In genomic region chr16:49183911-49184310, GRCh38 we compare ENCODE assay signal across 9 cellular contexts.
DNase-seq lines count a peak whose midpoint lies in the region; ATAC-seq and TF ChIP-seq lines count a peak whose summit lies in the region.
"Had no signal": no experiment of that assay in that cellular context is flagged by ENCODE, and none has a peak within 500 bp of the region (broad histone marks: within the 10 kb centered on the region; RNA-seq: fewer than 3 reads in every experiment).

No MANE protein-coding gene starts in this region.

- H2AFZ ChIP-seq in PC-3 (ENCODE audit: low read length), result no peak overlapping the region

- DNase-seq in DMS53 (lab: John Stamatoyannopoulos, UW), result peak; percentile 28
- DNase-seq in DMS53 treated with DMSO at 0.1 percent for 48 hours (lab: John Stamatoyannopoulos, UW; ENCODE audit: unreplicated experiment), result no peak
- peak; percentile 36 for DNase-seq in HPDE6-E6E7 (ENCODE audit: extremely low spot score)
- peak; percentile 52 for DNase-seq in PC-3
- DNase-seq in kidney tubule cell (ENCODE audit: low spot score), result peak; percentile 9
- DNase-seq in left lobe of liver (ENCODE audit: low spot score), result no peak
- no peak for DNase-seq in SW 1271 (lab: John Stamatoyannopoulos, UW)

- no peak overlapping the region for H3K4me2 ChIP-seq in PC-3 (ENCODE audit: low read length)

- no TSS peak for BruUV-seq in PC-3 (replicated peaks; lab: Mats Ljungman, UMichigan)

- no peaks in the 10 kb centered on the region for H3K9me2 ChIP-seq in PC-3 (replicated peaks; ENCODE audit: low read length)

- no peaks in the 10 kb centered on the region for H3K27me3 ChIP-seq in PC-3 (ENCODE audit: low read length)
- H3K27me3 ChIP-seq: ascending aorta had no signal

- intact Hi-C loops in PC-3 (cut with micrococcal nuclease), result no loop called here

- no peak overlapping the region for H3K27ac ChIP-seq in PC-3 (ENCODE audit: low read length)
- H3K27ac ChIP-seq: ascending aorta had no signal

- POLR2A ChIA-PET in PC-3 (lab: Charles Lee; ENCODE audit: unreplicated experiment), result no interaction called here

- no peaks in the 10 kb centered on the region; the same call in 1 of the 2 replicates for H3K9me3 ChIP-seq in PC-3 (ENCODE audit: low read length)
- H3K9me3 ChIP-seq: ascending aorta had no signal

- peaks cover 4% of the 10 kb centered on the region; the same call in 1 of the 2 replicates for H3K4me1 ChIP-seq in PC-3 (ENCODE audit: insufficient read depth, low read length)
- H3K4me1 ChIP-seq: ascending aorta had no signal

- peak; percentile 66 for TF ChIP-seq CTCF in PC-3 (conservative IDR thresholded peaks at IDR 0.05; ENCODE audit: low read depth, low read length)

- no peak overlapping the region for H3K9ac ChIP-seq in PC-3 (ENCODE audit: low read length)

- no peak for ATAC-seq in PC-3
- no peak for ATAC-seq in GM18907 (IDR thresholded peaks at IDR 0.05; ENCODE audit: unreplicated experiment)
- ATAC-seq in left lobe of liver, result no peak

- CTCF ChIA-PET in PC-3 (lab: Charles Lee), result interaction anchor here (0.6 kb wide), 1 partner anchor 513 kb away, joined by 7 read pairs; no protein-coding TSS in a partner anchor

- no peaks in the 10 kb centered on the region for H3F3A ChIP-seq in PC-3 (ENCODE audit: low read length, unreplicated experiment)

- H4K20me1 ChIP-seq in PC-3 (ENCODE audit: low read length), result no peaks in the 10 kb centered on the region

- H3K36me3 ChIP-seq in PC-3 (ENCODE audit: low read depth, low read length), result no peaks in the 10 kb centered on the region
- H3K36me3 ChIP-seq: ascending aorta had no signal

- H3K79me2 ChIP-seq in PC-3 (ENCODE audit: low read length), result no peaks in the 10 kb centered on the region

- H3K4me3 ChIP-seq in PC-3 (ENCODE audit: low read length), result no peak overlapping the region
- H3K4me3 ChIP-seq: ascending aorta had no signal

Comparison
In these comparisons a context has a peak if more than half of its experiments do, and no peak if none do; other contexts are left out.
1. DNase-seq: peak in DMS53 (single experiment), HPDE6-E6E7 (single experiment), PC-3 (single experiment) and kidney tubule cell (single experiment); none in DMS53 treated with DMSO at 0.1 percent for 48 hours (single experiment), left lobe of liver (single experiment) and SW 1271 (0 of 2).